In the genomic region with DNA sequence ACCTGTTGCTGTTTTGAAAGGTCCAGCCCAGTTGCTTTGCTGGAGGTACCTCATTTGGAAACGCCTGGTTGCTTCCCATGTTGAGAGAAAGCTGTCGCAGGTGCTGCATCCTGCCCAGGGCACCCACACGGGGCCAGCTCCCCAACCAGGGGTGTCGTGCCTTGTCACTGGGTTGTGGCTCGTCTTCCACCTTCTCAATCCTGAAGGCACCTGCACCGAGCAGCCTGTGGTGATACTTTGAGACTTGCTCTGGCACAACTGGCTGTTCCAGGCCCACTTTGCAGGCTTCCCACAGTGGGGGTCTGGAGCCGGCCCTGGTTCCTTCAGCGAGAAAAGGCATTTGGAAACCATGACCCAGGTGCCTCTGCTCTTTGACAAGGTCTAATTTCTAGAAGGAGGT, we compare ENCODE assay signal across 19 cellular contexts.
DNase-seq lines count a peak whose midpoint lies in the region; ATAC-seq lines count a peak whose summit lies in the region.
"Had no signal": no experiment of that assay in that cellular context is flagged by ENCODE, and none has a peak within 500 bp of the region (broad histone marks: within the 10 kb centered on the region; RNA-seq: fewer than 3 reads in every experiment).

No MANE protein-coding gene starts in this region.

- intact Hi-C loops in posterior vena cava (cut with DNase I), result loop anchor here in 1 of 2 donors (10.0 kb wide), 1 partner anchor 831 kb away; the partner anchor contains the start of gene INPP5A

- H3K36me3 ChIP-seq in BLaER1, result no peaks in the 10 kb centered on the region
- H3K36me3 ChIP-seq in BLaER1 treated with 17β-estradiol and CSF1 and Interleukin-3, amounts not matched to agents 10 nM and 100 nM, result no peaks in the 10 kb centered on the region

- H3K4me3 ChIP-seq in BLaER1, result no peak overlapping the region
- no peak overlapping the region for H3K4me3 ChIP-seq in BLaER1 treated with 17β-estradiol and CSF1 and Interleukin-3, amounts not matched to agents 10 nM and 100 nM
- H3K4me3 ChIP-seq: GM23338 had no signal

- peak overlapping the region; percentile 76 for H3K4me2 ChIP-seq in BLaER1
- peak overlapping the region in 9 of 11 experiments; percentile 43 to 77 (median 73); a peak in 11 of 22 replicates for H3K4me2 ChIP-seq in BLaER1 treated with 17β-estradiol and CSF1 and Interleukin-3, amounts not matched to agents 10 nM and 100 nM
- H3K4me2 ChIP-seq: GM23338 had no signal

- peaks cover 18% of the 10 kb centered on the region for H3K9me3 ChIP-seq in BLaER1
- H3K9me3 ChIP-seq in BLaER1 treated with 17β-estradiol and CSF1 and Interleukin-3, amounts not matched to agents 10 nM and 100 nM (replicated peaks in 1 of 11), result peaks cover 14 to 24% (median 18%) of the 10 kb centered on the region in 11 experiments

- H3K27me3 ChIP-seq in BLaER1, result no peaks in the 10 kb centered on the region
- H3K27me3 ChIP-seq in BLaER1 treated with 17β-estradiol and CSF1 and Interleukin-3, amounts not matched to agents 10 nM and 100 nM, result peaks cover 0 to 24% (median 0%) of the 10 kb centered on the region in 11 experiments; a peak in 6 of 22 replicates

- H3K4me1 ChIP-seq in BLaER1, result peaks cover 39% of the 10 kb centered on the region
- H3K4me1 ChIP-seq in BLaER1 treated with 17β-estradiol and CSF1 and Interleukin-3, amounts not matched to agents 10 nM and 100 nM, result peaks cover 16 to 39% (median 31%) of the 10 kb centered on the region in 10 experiments; a peak in 19 of 20 replicates

- no peak for ATAC-seq in GM21529 (IDR thresholded peaks at IDR 0.05; ENCODE audit: unreplicated experiment)
- no peak for ATAC-seq in HG03565 (IDR thresholded peaks at IDR 0.05; ENCODE audit: unreplicated experiment)
- ATAC-seq: HCT116, PC-3 had no signal

- DNase-seq in ecto neural progenitor cell (ENCODE audit: low spot score) (peak; percentile 17), posterior vena cava (ENCODE audit: low spot score) (peak; percentile 62), NCI-H1417 (lab: John Stamatoyannopoulos, UW) (no peak)
- DNase-seq: Calu3; CD4-positive, alpha-beta memory T cell; EL; IMR-90; NCI-H1417 treated with DMSO at 0.1 percent for 48 hours; NCI-H187 treated with DMSO at 0.1 percent for 48 hours; NCI-H2227 treated with DMSO at 0.1 percent for 48 hours; NCI-H524; PC-3; RPMI8226 had no signal

- H4K20me1 ChIP-seq in BLaER1, result no peaks in the 10 kb centered on the region
- H4K20me1 ChIP-seq in BLaER1 treated with 17β-estradiol and CSF1 and Interleukin-3, amounts not matched to agents 10 nM and 100 nM, result peaks cover 0 to 17% (median 0%) of the 10 kb centered on the region in 11 experiments; a peak in 4 of 22 replicates

- no peak overlapping the region for H3K9ac ChIP-seq in BLaER1
- no peak overlapping the region for H3K9ac ChIP-seq in BLaER1 treated with 17β-estradiol and CSF1 and Interleukin-3, amounts not matched to agents 10 nM and 100 nM

- no peak overlapping the region for H3K27ac ChIP-seq in BLaER1
- no peak overlapping the region for H3K27ac ChIP-seq in BLaER1 treated with 17β-estradiol and CSF1 and Interleukin-3, amounts not matched to agents 10 nM and 100 nM

Comparison
In these comparisons a context has a peak if more than half of its experiments do, and no peak if none do; other contexts are left out.
1. DNase-seq: peak in ecto neural progenitor cell (single experiment) and posterior vena cava (single experiment); none in NCI-H1417 (0 of 3).